In genomic region chr20:60372282-60372681, GRCh38 we compare ENCODE assay signal across 18 cellular contexts.
"Had no signal": no experiment of that assay in that cellular context is flagged by ENCODE, and none has a peak within 500 bp of the region (broad histone marks: within the 10 kb centered on the region; RNA-seq: fewer than 3 reads in every experiment).

No MANE protein-coding gene starts in this region.

- H2AFZ ChIP-seq: neural progenitor cell had no signal

- DNase-seq: activated T-cell treated with anti-CD3 and anti-CD28 coated beads, Interleukin-2, amount 50 U/mL, for 1 hour; central memory CD4-positive, alpha-beta T cell; effector memory CD8-positive, alpha-beta T cell; foreskin melanocyte; left lung; naive thymus-derived CD4-positive, alpha-beta T cell; posterior cingulate gyrus; small intestine; stomach; transverse colon had no signal

- ATAC-seq: activated naive CD4-positive, alpha-beta T cell treated with anti-CD3 and anti-CD28 coated beads, Interleukin-2, amount 50 U/mL, for 72 hours; activated T-helper 17 cell treated with anti-CD3 and anti-CD28 coated beads, Interleukin-2, amount 50 U/mL, for 72 hours; effector memory CD8-positive, alpha-beta T cell; esophagus mucosa; left lung; naive thymus-derived CD4-positive, alpha-beta T cell; sciatic nerve; stimulated activated memory B cell treated with anti-CD40 and anti-IgM and Interleukin-4, amounts not matched to agents 10 μg/mL and 1 μg/mL and 100 μg/mL, for 72 hours had no signal

- H3K27ac ChIP-seq: ascending aorta, left lung, neural progenitor cell, stomach, transverse colon had no signal

- H3K9me3 ChIP-seq: ascending aorta, left lung, transverse colon had no signal

- H3K9ac ChIP-seq: neural progenitor cell had no signal

- H3K36me3 ChIP-seq: ascending aorta, left lung, neural progenitor cell, stomach, transverse colon had no signal

- H3K4me2 ChIP-seq: neural progenitor cell had no signal

- H3K4me3 ChIP-seq: ascending aorta, left lung, lung, neural progenitor cell, stomach, transverse colon had no signal

- H3K27me3 ChIP-seq: ascending aorta, left lung, neural progenitor cell, transverse colon had no signal

- H3K4me1 ChIP-seq: ascending aorta, left lung, neural progenitor cell, stomach had no signal
